ENCODE assay signal across 21 cellular contexts in the genomic region with DNA sequence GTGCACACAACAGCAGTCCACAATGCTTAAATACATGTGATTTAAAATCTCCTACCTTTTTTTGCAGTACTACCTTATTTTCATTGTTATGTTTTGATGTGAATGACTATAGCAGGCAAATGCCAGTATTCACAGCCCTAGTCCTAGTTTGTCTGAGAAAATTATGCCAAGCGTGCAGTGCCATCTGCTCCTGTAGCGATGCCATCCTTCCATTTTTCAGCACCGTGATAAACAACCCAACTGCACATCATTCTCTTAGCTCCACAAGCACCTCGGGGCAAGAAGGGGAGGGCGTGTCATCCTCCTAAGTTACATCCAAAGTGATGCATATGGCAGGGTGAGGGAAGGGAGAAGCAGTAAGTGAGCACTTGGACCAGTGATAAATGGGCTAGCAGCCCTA.
"Had no signal": no experiment of that assay in that cellular context is flagged by ENCODE, and none has a peak within 500 bp of the region (broad histone marks: within the 10 kb centered on the region; RNA-seq: fewer than 3 reads in every experiment).

No MANE protein-coding gene starts in this region.

- H3K9me3 ChIP-seq: Peyer's patch, SJSA1 had no signal

- H3K4me1 ChIP-seq: Peyer's patch, SJSA1 had no signal

- H3K4me3 ChIP-seq: cardiac muscle cell, coronary artery, Peyer's patch, SJSA1 had no signal

- H3K27me3 ChIP-seq: brain microvascular endothelial cell, cardiac muscle cell, Peyer's patch had no signal

- H3K36me3 ChIP-seq: brain microvascular endothelial cell, cardiac muscle cell, Peyer's patch, SJSA1 had no signal

- ATAC-seq: activated T-cell treated with anti-CD3 and anti-CD28 coated beads, Interleukin-2, amount 50 U/mL, for 4 hours had no signal

- DNase-seq: activated CD4-positive, alpha-beta T cell treated with anti-CD3 and anti-CD28 coated beads, Interleukin-2, amount 10 ng/mL, durations not matched to agents 24 days and 14 days; activated CD4-positive, alpha-beta T cell treated with anti-CD3 and anti-CD28 coated beads, Interleukin-2, amount 50 U/mL, for 48 hours; activated CD4-positive, CD25-positive, alpha-beta regulatory T cell treated with anti-CD3 and anti-CD28 coated beads, Interleukin-2, amount 50 U/mL, for 72 hours; activated CD8-positive, alpha-beta memory T cell treated with anti-CD3 and anti-CD28 coated beads for 24 hours; activated effector memory CD4-positive, alpha-beta T cell treated with anti-CD3 and anti-CD28 coated beads, Interleukin-2, amount 50 U/mL, for 16 hours; activated naive CD4-positive, alpha-beta T cell treated with Interleukin-2 at 50 U/mL for 16 hours; activated T-cell treated with anti-CD3 and anti-CD28 coated beads, Interleukin-2, amount 50 U/mL, for 4 hours; brain microvascular endothelial cell; NCI-H1092 treated with DMSO at 0.1 percent for 48 hours; NCI-H1417 treated with DMSO at 0.1 percent for 48 hours; NCI-H187; NCI-H2081; NCI-H226; NCI-H510A treated with DMSO at 0.1 percent for 48 hours; Peyer's patch; SHP77 had no signal

- H3K27ac ChIP-seq: brain microvascular endothelial cell, cardiac muscle cell, coronary artery, KMS-11, Peyer's patch, RWPE1, SJSA1 had no signal
